ENCODE assay signal across 8 cellular contexts in genomic region chr1:247331526-247332214, GRCh38. TPM values are rescaled to one million over a fixed set of nuclear protein-coding genes. Genes with fewer than 3 reads are reported as not detected.
DNase-seq lines count a peak whose midpoint lies in the region; ATAC-seq and TF ChIP-seq lines count a peak whose summit lies in the region.

Gene ZNF496, minus strand, starts transcription at chr1:247331867. Its CDS starts 2,289 bp downstream, at chr1:247329578.

- H4K20me1 ChIP-seq in PC-9 (ENCODE audit: insufficient read depth), result peaks cover 7% of the 10 kb centered on the region; the same call in 1 of the 2 replicates

- no peaks in the 10 kb centered on the region for H3F3A ChIP-seq in PC-9 (ENCODE audit: insufficient read depth, low read depth)

- no peaks in the 10 kb centered on the region for H3K9me3 Mint-ChIP-seq in activated T-helper 2 cell treated with anti-CD3 and anti-CD28 coated beads, Interferon-gamma antibody, Interleukin-2, Interleukin-4, amounts not matched to agents 10 μg/mL and 5 μg/mL and 100 μg/mL, durations not matched to agents 14 hours and 24 hours and 36 hours
- H3K9me3 Mint-ChIP-seq in natural killer cell, result no peaks in the 10 kb centered on the region

- TF ChIP-seq EP300 in Ishikawa (IDR thresholded peaks at IDR 0.05; ENCODE audit: borderline replicate concordance), result no peak
- no peak for TF ChIP-seq EP300 in stomach (IDR thresholded peaks at IDR 0.05)

- H3K4me3 ChIP-seq in PC-9 (peak within 1 kb of the TSS; percentile 75), stomach (peak within 1 kb of the TSS; percentile 88 to 98 (median 93))

- peak within 1 kb of the TSS; percentile 91 for H3K27ac Mint-ChIP-seq in activated T-helper 2 cell treated with anti-CD3 and anti-CD28 coated beads, Interferon-gamma antibody, Interleukin-2, Interleukin-4, amounts not matched to agents 10 μg/mL and 5 μg/mL and 100 μg/mL, durations not matched to agents 14 hours and 24 hours and 36 hours
- H3K27ac Mint-ChIP-seq in natural killer cell, result peak within 1 kb of the TSS; percentile 72 to 93

- peak within 1 kb of the TSS; percentile 90 for H3K4me3 Mint-ChIP-seq in activated T-helper 2 cell treated with anti-CD3 and anti-CD28 coated beads, Interferon-gamma antibody, Interleukin-2, Interleukin-4, amounts not matched to agents 10 μg/mL and 5 μg/mL and 100 μg/mL, durations not matched to agents 14 hours and 24 hours and 36 hours (ENCODE audit: low read depth)
- peak within 1 kb of the TSS; percentile 98 for H3K4me3 Mint-ChIP-seq in natural killer cell

- H3K9me2 ChIP-seq in PC-9 (ENCODE audit: insufficient read depth), result no peaks in the 10 kb centered on the region

- ATAC-seq in GM21619 (IDR thresholded peaks at IDR 0.05; ENCODE audit: unreplicated experiment), result peak; percentile 60
- peak; percentile 73 to 86 (median 77) for ATAC-seq in natural killer cell

- H3K4me1 Mint-ChIP-seq in activated T-helper 2 cell treated with anti-CD3 and anti-CD28 coated beads, Interferon-gamma antibody, Interleukin-2, Interleukin-4, amounts not matched to agents 10 μg/mL and 5 μg/mL and 100 μg/mL, durations not matched to agents 14 hours and 24 hours and 36 hours (ENCODE audit: low read depth), result peaks cover 26% of the 10 kb centered on the region
- H3K4me1 Mint-ChIP-seq in natural killer cell, result peaks cover 12 to 37% of the 10 kb centered on the region in 2 donors

- no peak for TF ChIP-seq POLR2A in stomach (IDR thresholded peaks at IDR 0.05)

- intact Hi-C loops in PC-9 (cut with micrococcal nuclease; ENCODE audit: unreplicated experiment) (loop anchor here (2.0 to 5.0 kb wide), 4 partner anchors 121 to 401 kb away; partner anchors contain the start of genes AHCTF1, ZNF669 and ZNF670), natural killer cell (cut with micrococcal nuclease) (loop anchor here (5.0 kb wide), 1 partner anchor 119 kb away; no protein-coding TSS in a partner anchor), stomach (cut with DNase I; ENCODE audit: low total_unique reads) (no loop called here)
- intact Hi-C loops in activated T-helper 2 cell treated with anti-CD3 and anti-CD28 coated beads, Interferon-gamma antibody, Interleukin-2, Interleukin-4, amounts not matched to agents 10 μg/mL and 5 μg/mL and 100 μg/mL, durations not matched to agents 14 hours and 24 hours and 36 hours (cut with micrococcal nuclease), result loop anchor here (1.0 to 10.0 kb wide), 7 partner anchors 8 to 399 kb away; partner anchors contain the start of genes ZNF669 and ZNF670

- no peaks in the 10 kb centered on the region for H3K27me3 Mint-ChIP-seq in activated T-helper 2 cell treated with anti-CD3 and anti-CD28 coated beads, Interferon-gamma antibody, Interleukin-2, Interleukin-4, amounts not matched to agents 10 μg/mL and 5 μg/mL and 100 μg/mL, durations not matched to agents 14 hours and 24 hours and 36 hours (ENCODE audit: low read depth)
- no peaks in the 10 kb centered on the region for H3K27me3 Mint-ChIP-seq in natural killer cell (ENCODE audit: low read depth in 2 of 2)

- peaks cover 41% of the 10 kb centered on the region for H3K79me2 ChIP-seq in PC-9 (ENCODE audit: low read depth)

- H3K36me3 ChIP-seq in PC-9 (ENCODE audit: low read depth) (no peaks in the 10 kb centered on the region), stomach (peaks cover 18 to 31% (median 29%) of the 10 kb centered on the region in 4 donors)

- no peak for TF ChIP-seq RAD21 in Ishikawa (IDR thresholded peaks at IDR 0.05; ENCODE audit: low read depth)

- H3K27ac ChIP-seq in PC-9, result peak within 1 kb of the TSS; percentile 44
- H3K27ac ChIP-seq in stomach, result peak within 1 kb of the TSS; percentile 86 to 96 (median 93)

- POLR2A ChIA-PET in PC-9 (lab: Charles Lee; ENCODE audit: unreplicated experiment), result no interaction called here

- H3K27me3 ChIP-seq in PC-9 (ENCODE audit: insufficient read depth, low read depth) (no peaks in the 10 kb centered on the region), stomach (no peaks in the 10 kb centered on the region)

- H3K9me3 ChIP-seq in PC-9 (ENCODE audit: insufficient read depth, low read depth), result no peaks in the 10 kb centered on the region
- no peaks in the 10 kb centered on the region for H3K9me3 ChIP-seq in stomach

- H3K4me2 ChIP-seq in PC-9, result peak within 1 kb of the TSS; percentile 90

- WGBS in stomach, 5 donors, result 0 to 1% (median 0%) methylated on average over 36 to 92 of the region's 92 CpGs

- BruUV-seq in PC-9 (replicated peaks; lab: Mats Ljungman, UMichigan), result no TSS peak

- peak; percentile 73 for DNase-seq in DMS79 (lab: John Stamatoyannopoulos, UW)
- DNase-seq in PC-9, result peak; percentile 63 to 93
- peak; percentile 36 for DNase-seq in activated T-helper 2 cell treated with anti-CD3 and anti-CD28 coated beads, Interferon-gamma antibody, Interleukin-2, Interleukin-4, amounts not matched to agents 10 μg/mL and 5 μg/mL and 100 μg/mL, durations not matched to agents 14 hours and 24 hours and 36 hours (ENCODE audit: low spot score)
- DNase-seq in fibroblast of peridontal ligament (ENCODE audit: extremely low read depth), result peak; percentile 80
- DNase-seq in natural killer cell, result peak; percentile 61
- peak; percentile 66 for DNase-seq in stomach

- peak within 1 kb of the TSS; percentile 88 for H2AFZ ChIP-seq in PC-9

- CTCF ChIA-PET in PC-9 (lab: Charles Lee), result no interaction called here

- TF ChIP-seq CTCF in PC-9 (conservative IDR thresholded peaks at IDR 0.05) (no peak), natural killer cell (IDR thresholded peaks at IDR 0.05) (no peak), stomach (IDR thresholded peaks at IDR 0.05) (no peak)

- 0 out of 2 replicates have a peak, but pooled peaks cover 4% of the 10 kb centered on the region for H3K4me1 ChIP-seq in PC-9 (replicated peaks; ENCODE audit: insufficient read depth)
- peaks cover 20 to 44% (median 34%) of the 10 kb centered on the region in 4 donors for H3K4me1 ChIP-seq in stomach

- H3K36me3 Mint-ChIP-seq in activated T-helper 2 cell treated with anti-CD3 and anti-CD28 coated beads, Interferon-gamma antibody, Interleukin-2, Interleukin-4, amounts not matched to agents 10 μg/mL and 5 μg/mL and 100 μg/mL, durations not matched to agents 14 hours and 24 hours and 36 hours (ENCODE audit: low read depth), result peaks cover 38% of the 10 kb centered on the region
- H3K36me3 Mint-ChIP-seq in natural killer cell, result no peaks in the 10 kb centered on the region

TF ChIP-seq in Ishikawa, 13 proteins besides CTCF, POLR2A, EP300 and RAD21:
- TF ChIP-seq TAF1 (IDR thresholded peaks at IDR 0.05; ENCODE audit: low read depth), result peak; percentile 60; the same call in 1 of the 2 replicates
- TF ChIP-seq TEAD4 (IDR thresholded peaks at IDR 0.05), result no peak
- TF ChIP-seq YY1 (IDR thresholded peaks at IDR 0.05; ENCODE audit: low read depth), result no peak
- no peak for TF ChIP-seq USF1 (IDR thresholded peaks at IDR 0.05)
- TF ChIP-seq CEBPB (IDR thresholded peaks at IDR 0.05), result no peak
- TF ChIP-seq CREB1 (IDR thresholded peaks at IDR 0.05; ENCODE audit: low read depth), result no peak
- no peak for TF ChIP-seq FOXM1 (IDR thresholded peaks at IDR 0.05; ENCODE audit: borderline replicate concordance, low read depth)
- TF ChIP-seq EGR1 (IDR thresholded peaks at IDR 0.05), result no peak
- no peak; the same call in 1 of the 2 replicates for TF ChIP-seq TCF12 (IDR thresholded peaks at IDR 0.05; ENCODE audit: low read depth)
- peak; percentile 71 for TF ChIP-seq ZBTB7A (IDR thresholded peaks at IDR 0.05; ENCODE audit: low read depth)
- no peak for TF ChIP-seq NFIC (IDR thresholded peaks at IDR 0.05)
- TF ChIP-seq MAX (IDR thresholded peaks at IDR 0.05), result no peak
- TF ChIP-seq REST (IDR thresholded peaks at IDR 0.05; ENCODE audit: low read depth), result no peak

RNA-seq across cellular contexts. Expression of gene ZNF496, which starts in this region (rescaled TPM):
- total RNA-seq in PC-9 (2021) (37.6 and 56.8 TPM in 2 replicates), natural killer cell (10 to 100 TPM; 25.6 to 33.0 (median 27.9) TPM), stomach (10 to 100 TPM in 4 of 5 donors, 1 to 10 TPM in 1; 7.6 to 25.8 (median 14.5) TPM)
- 19.2 and 19.4 TPM in 2 replicates for total RNA-seq in activated T-helper 2 cell treated with anti-CD3 and anti-CD28 coated beads, Interferon-gamma antibody, Interleukin-2, Interleukin-4, amounts not matched to agents 10 μg/mL and 5 μg/mL and 100 μg/mL, durations not matched to agents 14 hours and 24 hours and 36 hours
- polyA plus RNA-seq in stomach, result 1 to 10 TPM; 5.8 to 9.8 (median 8.7) TPM

Comparison
In these comparisons a context has a peak if more than half of its experiments do, and no peak if none do; other contexts are left out.
1. Peak in every context shown above with its lines: DNase-seq, ATAC-seq, H3K4me3 ChIP-seq and H3K27ac ChIP-seq.